In the genomic region with DNA sequence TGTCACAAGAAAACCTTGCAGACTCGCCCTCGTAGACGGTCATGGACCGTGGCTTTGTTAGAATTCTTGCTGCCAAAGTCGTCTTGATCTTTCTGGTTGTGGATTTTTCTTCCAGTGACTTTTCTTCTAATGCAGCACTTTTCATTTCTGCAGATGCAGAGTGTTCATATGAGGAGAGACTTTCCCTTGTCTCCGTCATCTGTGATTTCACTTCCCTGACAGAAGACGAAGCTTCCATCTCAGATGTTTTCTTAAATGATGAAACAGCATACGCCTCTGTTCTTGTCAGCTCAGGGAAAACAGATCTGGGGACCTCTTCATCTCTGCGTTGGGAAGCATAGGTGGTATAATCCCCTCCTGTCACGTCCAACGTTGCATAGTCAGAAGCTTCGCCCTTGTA, we compare ENCODE assay signal across 12 cellular contexts. TPM values are rescaled to one million over a fixed set of nuclear protein-coding genes. Genes with fewer than 3 reads are reported as not detected.
DNase-seq lines count a peak whose midpoint lies in the region; ATAC-seq and TF ChIP-seq lines count a peak whose summit lies in the region.
"Had no signal": no experiment of that assay in that cellular context is flagged by ENCODE, and none has a peak within 500 bp of the region (broad histone marks: within the 10 kb centered on the region; RNA-seq: fewer than 3 reads in every experiment).

No MANE protein-coding gene starts in this region.

- H3K79me2 ChIP-seq in osteoblast (ENCODE audit: insufficient read depth, low read length) = peaks cover 69% of the 10 kb centered on the region

- H3K4me1 ChIP-seq in cardiac muscle cell (ENCODE audit: low read depth) (no peaks in the 10 kb centered on the region), A673 (ENCODE audit: insufficient read depth, low read length, poor library complexity, severe bottlenecking) (no peaks in the 10 kb centered on the region), osteoblast (ENCODE audit: insufficient read depth, low read length) (peaks cover 3% of the 10 kb centered on the region)

- TF ChIP-seq CTCF in cardiac muscle cell (IDR thresholded peaks at IDR 0.05; ENCODE audit: low read depth, low read length) = no peak
- TF ChIP-seq CTCF in A673 (conservative IDR thresholded peaks at IDR 0.05; ENCODE audit: low read depth, low read length) = no peak
- no peak for TF ChIP-seq CTCF in osteoblast (IDR thresholded peaks at IDR 0.05; ENCODE audit: extremely low read depth, low read depth, low read length)

- CTCF ChIA-PET in A673 (lab: Charles Lee) = no interaction called here

- H3K4me2 ChIP-seq in osteoblast (ENCODE audit: insufficient read depth, low read length) = no peak overlapping the region

- H3K27me3 Mint-ChIP-seq in activated naive CD8-positive, alpha-beta T cell = no peaks in the 10 kb centered on the region
- no peaks in the 10 kb centered on the region for H3K27me3 Mint-ChIP-seq in stimulated activated memory B cell treated with anti-CD40 and anti-IgM and Interleukin-4, amounts not matched to agents 10 μg/mL and 1 μg/mL and 100 μg/mL, for 72 hours

- DNase-seq in cardiac muscle cell (ENCODE audit: low read depth in 1 of 2, low spot score in 1 of 2) = no peak
- no peak for DNase-seq in left ventricle myocardium superior
- DNase-seq in A673 (ENCODE audit: low spot score) = no peak
- no peak for DNase-seq in retina
- DNase-seq in osteoblast (ENCODE audit: insufficient read length, low spot score, missing footprints) = no peak
- DNase-seq: amygdala, GOT3, NCI-H2081 treated with DMSO at 0.1 percent for 48 hours, NCI-H526 had no signal

- H3K27me3 ChIP-seq in cardiac muscle cell (no peaks in the 10 kb centered on the region), A673 (replicated peaks; ENCODE audit: insufficient read depth, low read depth, low read length, poor library complexity) (no peaks in the 10 kb centered on the region), osteoblast (ENCODE audit: insufficient read depth, low read length) (no peaks in the 10 kb centered on the region)

- H3K27ac ChIP-seq in cardiac muscle cell (peak overlapping the region; percentile 75), A673 (ENCODE audit: low read depth, low read length, poor library complexity, severe bottlenecking) (no peak overlapping the region), osteoblast (ENCODE audit: low read depth, low read length) (no peak overlapping the region)

- ATAC-seq in left ventricle myocardium superior (no peak), HG02884 (IDR thresholded peaks at IDR 0.05; ENCODE audit: unreplicated experiment) (peak; percentile 1)
- ATAC-seq in stimulated activated memory B cell treated with anti-CD40 and anti-IgM and Interleukin-4, amounts not matched to agents 10 μg/mL and 1 μg/mL and 100 μg/mL, for 72 hours = peak; percentile 48

- H3K27ac Mint-ChIP-seq in activated naive CD8-positive, alpha-beta T cell = peak overlapping the region; percentile 13
- H3K27ac Mint-ChIP-seq in stimulated activated memory B cell treated with anti-CD40 and anti-IgM and Interleukin-4, amounts not matched to agents 10 μg/mL and 1 μg/mL and 100 μg/mL, for 72 hours = peak overlapping the region; percentile 94

- BruUV-seq in A673 (replicated peaks; lab: Mats Ljungman, UMichigan) = no TSS peak

- POLR2A ChIA-PET in A673 (lab: Charles Lee; ENCODE audit: low non-redundant PET) = no interaction called here

- no peaks in the 10 kb centered on the region for H4K20me1 ChIP-seq in osteoblast (ENCODE audit: insufficient read depth, low read length)

- H2AFZ ChIP-seq in osteoblast (ENCODE audit: low read length) = no peak overlapping the region

- intact Hi-C loops in left ventricle myocardium superior (cut with micrococcal nuclease) (no loop called here), A673 (cut with micrococcal nuclease; ENCODE audit: unreplicated experiment) (no loop called here)

- H3K4me1 Mint-ChIP-seq in activated naive CD8-positive, alpha-beta T cell (ENCODE audit: low read depth) = peaks cover 19% of the 10 kb centered on the region
- H3K4me1 Mint-ChIP-seq in stimulated activated memory B cell treated with anti-CD40 and anti-IgM and Interleukin-4, amounts not matched to agents 10 μg/mL and 1 μg/mL and 100 μg/mL, for 72 hours = peaks cover 61% of the 10 kb centered on the region

- no peaks in the 10 kb centered on the region for H3K9me3 ChIP-seq in cardiac muscle cell (ENCODE audit: low read depth)
- H3K9me3 ChIP-seq in A673 (ENCODE audit: low read depth, low read length, poor library complexity, severe bottlenecking) = no peaks in the 10 kb centered on the region
- H3K9me3 ChIP-seq in osteoblast (ENCODE audit: low read depth, low read length) = no peaks in the 10 kb centered on the region

- H3K36me3 Mint-ChIP-seq in activated naive CD8-positive, alpha-beta T cell = peaks cover 53% of the 10 kb centered on the region
- H3K36me3 Mint-ChIP-seq in stimulated activated memory B cell treated with anti-CD40 and anti-IgM and Interleukin-4, amounts not matched to agents 10 μg/mL and 1 μg/mL and 100 μg/mL, for 72 hours = peaks cover 60% of the 10 kb centered on the region

- no peak overlapping the region for H3K4me3 Mint-ChIP-seq in activated naive CD8-positive, alpha-beta T cell
- peak overlapping the region; percentile 72 for H3K4me3 Mint-ChIP-seq in stimulated activated memory B cell treated with anti-CD40 and anti-IgM and Interleukin-4, amounts not matched to agents 10 μg/mL and 1 μg/mL and 100 μg/mL, for 72 hours

- H3K36me3 ChIP-seq in cardiac muscle cell = peaks cover 100% of the 10 kb centered on the region
- no peaks in the 10 kb centered on the region for H3K36me3 ChIP-seq in A673 (ENCODE audit: insufficient read depth, low read length, poor library complexity, severe bottlenecking)
- H3K36me3 ChIP-seq in osteoblast (ENCODE audit: insufficient read depth, low read length) = peaks cover 21% of the 10 kb centered on the region

- no peak overlapping the region for H3K4me3 ChIP-seq in cardiac muscle cell
- H3K4me3 ChIP-seq in A673 (ENCODE audit: low read depth, low read length, poor library complexity, severe bottlenecking) = no peak overlapping the region
- no peak overlapping the region for H3K4me3 ChIP-seq in osteoblast (ENCODE audit: insufficient read depth, low read length)

- H3K9me3 Mint-ChIP-seq in activated naive CD8-positive, alpha-beta T cell (ENCODE audit: low read depth) = peaks cover 7% of the 10 kb centered on the region
- H3K9me3 Mint-ChIP-seq in stimulated activated memory B cell treated with anti-CD40 and anti-IgM and Interleukin-4, amounts not matched to agents 10 μg/mL and 1 μg/mL and 100 μg/mL, for 72 hours = no peaks in the 10 kb centered on the region

RNA-seq across cellular contexts. Expression of a gene that starts 50.9 kb away (rescaled TPM):
- total RNA-seq in cardiac muscle cell (8.9 and 9.6 TPM in 2 replicates), left ventricle myocardium superior (39.9 TPM), A673 (2021) (26.6 and 27.0 TPM in 2 replicates), osteoblast (7.1 and 8.7 TPM in 2 replicates)
- 26.6 and 35.5 TPM in 2 replicates for polyA plus RNA-seq in cardiac muscle cell

RNA-seq across cellular contexts. Expression of a gene that starts 52.8 kb away (rescaled TPM):
- 13.8 and 18.7 TPM in 2 replicates for total RNA-seq in cardiac muscle cell
- 37.2 and 42.5 TPM in 2 replicates for polyA plus RNA-seq in cardiac muscle cell
- 8.8 TPM for total RNA-seq in left ventricle myocardium superior
- 17.1 and 18.4 TPM in 2 replicates for total RNA-seq in A673 (2021)
- total RNA-seq in osteoblast = 37.6 and 42.1 TPM in 2 replicates
